In the genomic region with DNA sequence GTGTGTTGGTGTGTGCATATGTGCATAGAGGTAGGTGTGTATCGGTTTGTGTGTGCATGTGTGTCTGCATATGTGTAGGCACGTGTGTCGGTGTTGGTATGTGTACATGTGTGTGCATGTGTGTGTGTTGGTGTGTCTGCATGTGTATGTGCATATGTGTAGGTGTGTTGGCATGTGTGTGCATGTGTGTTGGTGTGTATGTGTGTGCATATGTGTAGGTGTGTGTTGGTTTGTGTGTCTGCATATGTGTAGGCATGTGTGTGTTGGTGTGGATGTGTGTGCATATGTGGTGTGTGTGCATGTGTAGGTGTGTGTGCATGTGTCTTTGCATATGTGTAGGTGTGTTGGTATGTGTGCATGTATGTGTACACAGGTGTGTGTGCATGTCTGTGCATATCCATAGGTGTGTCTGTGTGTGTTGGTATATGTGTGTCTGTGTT, we compare ENCODE assay signal across 27 cellular contexts. TPM values are rescaled to one million over a fixed set of nuclear protein-coding genes. Genes with fewer than 3 reads are reported as not detected.
"Had no signal": no experiment of that assay in that cellular context is flagged by ENCODE, and none has a peak within 500 bp of the region (broad histone marks: within the 10 kb centered on the region; RNA-seq: fewer than 3 reads in every experiment).

No MANE protein-coding gene starts in this region.

- H3K9ac ChIP-seq: parathyroid adenoma had no signal

- H3K4me1 ChIP-seq: colonic mucosa had no signal

- H3K36me3 ChIP-seq: colonic mucosa, prostate gland, spleen, tibial artery, upper lobe of right lung had no signal

- ATAC-seq: left colon; left ventricle myocardium superior; sciatic nerve; stimulated activated memory B cell treated with anti-CD40 and anti-IgM and Interleukin-4, amounts not matched to agents 10 μg/mL and 1 μg/mL and 100 μg/mL, for 72 hours; upper lobe of right lung had no signal

- H3K27ac ChIP-seq: colonic mucosa, hepatocyte, parathyroid adenoma, prostate gland, spleen, tibial artery, upper lobe of right lung had no signal

- H3K4me2 ChIP-seq: hepatocyte had no signal

- H2AFZ ChIP-seq: hepatocyte, parathyroid adenoma had no signal

- H3K9me3 ChIP-seq: colonic mucosa, prostate gland, tibial artery, upper lobe of right lung had no signal

- DNase-seq: colonic mucosa; effector CD4-positive, alpha-beta T cell; foreskin melanocyte; head of caudate nucleus; left colon; mesendoderm; naive B cell; spleen; stimulated activated CD4-positive, alpha-beta T cell treated with anti-CD3 and anti-CD28 coated beads, Interleukin-15, amount 100 ng/mL, for 24 hours; stimulated activated CD4-positive, alpha-beta T cell treated with anti-CD3 and anti-CD28 coated beads, Interleukin-1b, Interleukin-23, amount 100 ng/mL, for 48 hours; stimulated activated CD4-positive, alpha-beta T cell treated with anti-CD3 and anti-CD28 coated beads, Interleukin-4, amount 100 ng/mL, for 24 hours; tibial artery; upper lobe of right lung had no signal

- H3K27me3 ChIP-seq: hepatocyte had no signal

- H3K4me3 ChIP-seq: colonic mucosa, hepatocyte, lung, prostate gland, spleen, tibial artery, upper lobe of right lung had no signal

RNA-seq across cellular contexts. Expression of a gene that starts 4.6 kb away (rescaled TPM):
- total RNA-seq: colonic mucosa, dermis microvascular lymphatic vessel endothelial cell, hepatocyte, kidney epithelial cell, left colon, lung, omental fat pad, prostate gland, renal cortical epithelial cell, sciatic nerve, skeletal muscle tissue, spleen, temporal lobe, upper lobe of right lung had no signal
- polyA plus RNA-seq: esophagus, lung, spleen had no signal
